ENCODE assay signal across 18 cellular contexts in the genomic region with DNA sequence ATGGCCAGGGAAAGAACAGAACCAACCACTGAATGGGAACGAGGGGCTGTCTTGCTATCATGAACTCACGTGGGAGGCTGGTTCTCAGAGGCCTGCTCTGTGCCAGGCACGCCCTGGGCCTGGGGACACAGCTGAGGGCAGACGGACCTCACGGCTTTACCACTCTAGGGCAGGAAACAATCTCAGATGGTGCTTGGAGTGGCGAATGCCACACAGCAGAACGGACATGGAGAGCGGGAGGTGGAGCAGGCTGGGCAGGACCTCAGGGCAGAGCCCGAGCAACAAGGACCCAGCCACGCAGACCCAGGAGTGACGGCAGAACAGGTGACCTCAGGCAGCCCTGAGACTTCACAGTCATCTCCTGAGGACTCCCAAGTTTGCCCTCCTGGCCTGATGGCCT.
"Had no signal": no experiment of that assay in that cellular context is flagged by ENCODE, and none has a peak within 500 bp of the region (broad histone marks: within the 10 kb centered on the region; RNA-seq: fewer than 3 reads in every experiment).

No MANE protein-coding gene starts in this region.

- H3K4me1 ChIP-seq: foreskin keratinocyte, suprapubic skin had no signal

- H3K4me1 Mint-ChIP-seq: endodermal cell had no signal

- H3K27ac ChIP-seq: dorsolateral prefrontal cortex, foreskin keratinocyte, suprapubic skin had no signal

- H3K27me3 ChIP-seq: dorsolateral prefrontal cortex, foreskin keratinocyte, suprapubic skin had no signal

- ATAC-seq: activated CD8-positive, alpha-beta memory T cell treated with anti-CD3 and anti-CD28 coated beads, Interleukin-2, amount 10 ng/mL, durations not matched to agents 7 days and 5 days; foreskin keratinocyte; left cardiac atrium; natural killer cell had no signal

- H3K9me3 ChIP-seq: suprapubic skin had no signal

- H3K4me3 Mint-ChIP-seq: activated CD8-positive, alpha-beta memory T cell treated with anti-CD3 and anti-CD28 coated beads, Interleukin-2, amount 10 ng/mL, durations not matched to agents 7 days and 5 days; activated naive CD4-positive, alpha-beta T cell treated with anti-CD3 and anti-CD28 coated beads, Interleukin-2, amount 10 ng/mL, durations not matched to agents 7 days and 5 days; endodermal cell; natural killer cell; T-helper 1 cell treated with Interleukin-12 subunit alpha and Interleukin-12 subunit beta and Interleukin-4 antibody, amounts not matched to agents 30 μg/mL and 1 μg/mL, for 36 hours had no signal

- H3K9me3 Mint-ChIP-seq: activated naive CD4-positive, alpha-beta T cell treated with anti-CD3 and anti-CD28 coated beads, Interleukin-2, amount 10 ng/mL, durations not matched to agents 7 days and 5 days; endodermal cell; natural killer cell; T-helper 1 cell treated with Interleukin-12 subunit alpha and Interleukin-12 subunit beta and Interleukin-4 antibody, amounts not matched to agents 30 μg/mL and 1 μg/mL, for 36 hours had no signal

- H3K4me3 ChIP-seq: dorsolateral prefrontal cortex, lung, suprapubic skin had no signal

- H3K27ac Mint-ChIP-seq: activated naive CD4-positive, alpha-beta T cell treated with anti-CD3 and anti-CD28 coated beads, Interleukin-2, amount 10 ng/mL, durations not matched to agents 7 days and 5 days; endodermal cell; T-helper 1 cell treated with Interleukin-12 subunit alpha and Interleukin-12 subunit beta and Interleukin-4 antibody, amounts not matched to agents 30 μg/mL and 1 μg/mL, for 36 hours had no signal

- DNase-seq: activated CD4-positive, alpha-beta T cell treated with anti-CD3 and anti-CD28 coated beads, Interleukin-2, amount 50 U/mL, for 4 hours; activated CD8-positive, alpha-beta memory T cell treated with anti-CD3 and anti-CD28 coated beads, Interleukin-2, amount 10 ng/mL, durations not matched to agents 7 days and 5 days; activated effector memory CD4-positive, alpha-beta T cell treated with Interleukin-2 at 50 U/mL for 16 hours; activated naive CD4-positive, alpha-beta T cell treated with anti-CD3 and anti-CD28 coated beads, Interleukin-2, amount 10 ng/mL, durations not matched to agents 7 days and 5 days; activated T-cell treated with anti-CD3 and anti-CD28 coated beads, Interleukin-2, amount 50 U/mL, for 1 hour; dorsolateral prefrontal cortex; endodermal cell; foreskin keratinocyte; glutamatergic neuron; hippocampal formation; left cardiac atrium; natural killer cell; occipital lobe; stimulated activated naive CD4-positive, alpha-beta T cell treated with Interleukin-2 at 50 U/mL for 16 hours; trophoblast cell had no signal

- H3K27me3 Mint-ChIP-seq: activated CD8-positive, alpha-beta memory T cell treated with anti-CD3 and anti-CD28 coated beads, Interleukin-2, amount 10 ng/mL, durations not matched to agents 7 days and 5 days; activated naive CD4-positive, alpha-beta T cell treated with anti-CD3 and anti-CD28 coated beads, Interleukin-2, amount 10 ng/mL, durations not matched to agents 7 days and 5 days had no signal
